ENCODE assay signal across 8 cellular contexts in genomic region chr6:109073344-109074235, GRCh38. TPM values are rescaled to one million over a fixed set of nuclear protein-coding genes. Genes with fewer than 3 reads are reported as not detected.
DNase-seq lines count a peak whose midpoint lies in the region; ATAC-seq and TF ChIP-seq lines count a peak whose summit lies in the region.

No MANE protein-coding gene starts in this region.

- H3K4me1 Mint-ChIP-seq in T-cell = peaks cover 31 to 39% (median 37%) of the 10 kb centered on the region in 3 donors

- DNase-seq in cardiac muscle cell (ENCODE audit: low read depth in 1 of 2, low spot score in 1 of 2) = peak; percentile 77 to 88
- DNase-seq in Right ventricle myocardium inferior (ENCODE audit: missing footprints) = no peak
- DNase-seq in NCI-H1436 treated with DMSO at 0.1 percent for 48 hours (lab: John Stamatoyannopoulos, UW) = peak; percentile 18
- peak in 29 of 34 experiments; percentile 13 to 61 (median 42) for DNase-seq in T-cell
- DNase-seq in cerebellum (ENCODE audit: low spot score) = peak; percentile 65
- no peak for DNase-seq in left lung
- peak; percentile 96 for DNase-seq in superior temporal gyrus (ENCODE audit: extremely low spot score)
- DNase-seq in MG63 = no peak

- no peaks in the 10 kb centered on the region for H3K27me3 Mint-ChIP-seq in T-cell

- POLR2A ChIA-PET in T-cell (lab: Charles Lee) = interaction anchor here in 1 of 2 donors (0.7 to 1.5 kb wide), 5 partner anchors 11 to 515 kb away, joined by 3 to 8 read pairs (median 4); partner anchors contain the start of gene SESN1

- H3K27ac ChIP-seq in cardiac muscle cell (no peak overlapping the region), left lung (no peak overlapping the region)

- CTCF ChIA-PET in T-cell (lab: Charles Lee) = interaction anchor here (0.5 to 6.7 kb wide), 37 partner anchors 10 to 1095 kb away, joined by 3 to 105 read pairs (median 4); partner anchors contain the start of genes ARMC2 (in 1 of the 2), CEP57L1 (in 1 of the 2) and SESN1 (in 1 of the 2)

- H3K9me3 ChIP-seq in cardiac muscle cell (ENCODE audit: low read depth) (no peaks in the 10 kb centered on the region), left lung (no peaks in the 10 kb centered on the region), MG63 (no peaks in the 10 kb centered on the region)

- no peaks in the 10 kb centered on the region for H3K36me3 ChIP-seq in cardiac muscle cell
- H3K36me3 ChIP-seq in left lung = no peaks in the 10 kb centered on the region
- H3K36me3 ChIP-seq in MG63 = no peaks in the 10 kb centered on the region

- ATAC-seq in Right ventricle myocardium inferior (no peak), T-cell (replicated peaks in 1 of 4) (peak; percentile 52 to 72 (median 70)), left lung (peak; percentile 88)

- no peaks in the 10 kb centered on the region for H3K4me1 ChIP-seq in cardiac muscle cell (ENCODE audit: low read depth)
- H3K4me1 ChIP-seq in left lung = peaks cover 0 to 26% of the 10 kb centered on the region in 2 donors

- TF ChIP-seq CTCF in cardiac muscle cell (IDR thresholded peaks at IDR 0.05; ENCODE audit: low read depth, low read length) = peak; percentile 58
- peak; percentile 39 to 55 for TF ChIP-seq CTCF in left lung (IDR thresholded peaks at IDR 0.05)

- intact Hi-C loops in Right ventricle myocardium inferior (cut with DNase I) (loop anchor here (2.0 to 10.0 kb wide), 7 partner anchors 66 to 531 kb away; partner anchors contain the start of gene ARMC2), left lung (cut with DNase I) (loop anchor here (5.0 to 10.0 kb wide), 2 partner anchors 529 to 531 kb away; no protein-coding TSS in a partner anchor)

- H3K27me3 ChIP-seq in cardiac muscle cell (no peaks in the 10 kb centered on the region), left lung (no peaks in the 10 kb centered on the region), MG63 (no peaks in the 10 kb centered on the region)

- no peaks in the 10 kb centered on the region for H3K36me3 Mint-ChIP-seq in T-cell

- H3K4me3 ChIP-seq in cardiac muscle cell (no peak overlapping the region), left lung (no peak overlapping the region), MG63 (no peak overlapping the region)

- no peak overlapping the region for H3K27ac Mint-ChIP-seq in T-cell

- peak overlapping the region in 1 of 3 donors; percentile 7 for H3K4me3 Mint-ChIP-seq in T-cell

- H3K9me3 Mint-ChIP-seq in T-cell = no peaks in the 10 kb centered on the region

RNA-seq across cellular contexts. Expression of gene SESN1, which starts 21.1 kb away (rescaled TPM):
- total RNA-seq in cardiac muscle cell (16.4 and 22.0 TPM in 2 replicates), Right ventricle myocardium inferior (60.2 TPM), T-cell (10 to 100 TPM; 24.2 to 75.5 (median 33.1) TPM), cerebellum (38.7 TPM), left lung (10 to 100 TPM; 20.5 to 52.1 TPM)
- 17.9 and 21.5 TPM in 2 replicates for polyA plus RNA-seq in cardiac muscle cell
- total RNA-seq in MG63 (2014; rRNA removed; shearing (Covaris generic); ENCODE audit: low replicate concordance) = 3.3 and 6.1 TPM in 2 replicates

RNA-seq across cellular contexts. Expression of gene CEP57L1, which starts 21.7 kb away (rescaled TPM):
- total RNA-seq in cardiac muscle cell (11.2 and 14.5 TPM in 2 replicates), Right ventricle myocardium inferior (7.7 TPM), T-cell (1 to 10 TPM; 5.2 to 7.9 (median 5.9) TPM), cerebellum (58.4 TPM), left lung (10 to 100 TPM; 11.3 to 12.6 TPM)
- 15.8 and 23.9 TPM in 2 replicates for polyA plus RNA-seq in cardiac muscle cell
- total RNA-seq in MG63 (2014; rRNA removed; shearing (Covaris generic); ENCODE audit: low replicate concordance) = 27.2 and 30.0 TPM in 2 replicates

Comparison
In these comparisons a context has a peak if more than half of its experiments do, and no peak if none do; other contexts are left out.
1. DNase-seq: peak in cardiac muscle cell (2 of 2), NCI-H1436 treated with DMSO at 0.1 percent for 48 hours (single experiment), T-cell (29 of 34), cerebellum (single experiment) and superior temporal gyrus (single experiment); none in Right ventricle myocardium inferior (single experiment), left lung (0 of 2) and MG63 (single experiment).